ENCODE assay signal across 26 cellular contexts in the genomic region with DNA sequence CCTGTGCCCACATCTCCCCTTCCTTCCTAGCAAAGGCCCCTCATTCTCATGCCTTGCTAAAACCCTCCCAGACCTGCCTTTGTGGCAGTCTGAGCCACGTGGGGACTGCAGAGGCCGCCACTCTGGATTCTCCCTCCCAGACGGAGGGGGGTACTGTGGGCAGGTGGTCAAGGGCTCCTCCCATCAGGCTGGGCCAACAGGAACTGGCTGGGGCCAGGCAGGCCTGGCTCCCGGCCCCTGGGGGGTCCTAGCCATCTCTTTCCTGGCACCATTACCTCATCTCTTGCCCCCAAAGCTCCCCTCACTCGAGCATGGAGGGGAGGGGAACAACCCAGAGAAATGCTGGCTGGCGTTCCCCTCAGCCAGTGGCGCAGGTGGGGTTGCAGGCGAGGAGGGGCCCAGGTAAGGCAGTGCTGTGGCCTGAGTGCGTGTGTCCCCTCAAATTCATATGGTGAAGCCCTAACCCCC.
DNase-seq lines count a peak whose midpoint lies in the region; ATAC-seq, FAIRE-seq and TF ChIP-seq lines count a peak whose summit lies in the region.
"Had no signal": no experiment of that assay in that cellular context is flagged by ENCODE, and none has a peak within 500 bp of the region (broad histone marks: within the 10 kb centered on the region; RNA-seq: fewer than 3 reads in every experiment).

No MANE protein-coding gene starts in this region.

- intact Hi-C loops in left cardiac atrium (cut with DNase I), result no loop called here
- intact Hi-C loops in right cardiac atrium (cut with DNase I), result no loop called here
- intact Hi-C loops in aorta (cut with DNase I), result no loop called here

- H3K27me3 ChIP-seq in right atrium auricular region, result no peaks in the 10 kb centered on the region
- no peaks in the 10 kb centered on the region for H3K27me3 ChIP-seq in right cardiac atrium (ENCODE audit: control insufficient read depth, insufficient read depth)
- no peaks in the 10 kb centered on the region for H3K27me3 ChIP-seq in aorta (ENCODE audit: control insufficient read depth in 1 of 2, insufficient read depth in 2 of 2, low read length in 1 of 2)
- H3K27me3 ChIP-seq: BE2C had no signal

- H3K4me3 ChIP-seq in right atrium auricular region (no peak overlapping the region), right cardiac atrium (ENCODE audit: low read length) (no peak overlapping the region), aorta (ENCODE audit: low read length in 2 of 2) (no peak overlapping the region)
- H3K4me3 ChIP-seq: GM12878, GM23248 had no signal

- no peak for TF ChIP-seq CTCF in right atrium auricular region (IDR thresholded peaks at IDR 0.05)
- TF ChIP-seq CTCF in nephron progenitor cell (IDR thresholded peaks at IDR 0.05), result no peak

- peaks cover 7% of the 10 kb centered on the region for H3K9me3 Mint-ChIP-seq in nephron progenitor cell
- H3K9me3 Mint-ChIP-seq in stimulated activated effector memory CD8-positive, alpha-beta T cell treated with anti-CD3 and anti-CD28 coated beads, Interleukin-12 subunit alpha, Interleukin-12 subunit beta, amount 100 ng/mL, for 72 hours, result no peaks in the 10 kb centered on the region
- H3K9me3 Mint-ChIP-seq: HFFc6 had no signal

- FAIRE-seq in frontal cortex (lab: Jason Lieb, UNC), result no peak
- FAIRE-seq: A204.1, GM12878, GM19239, H54 had no signal

- H3K4me1 Mint-ChIP-seq in nephron progenitor cell, result no peaks in the 10 kb centered on the region
- H3K4me1 Mint-ChIP-seq in stimulated activated effector memory CD8-positive, alpha-beta T cell treated with anti-CD3 and anti-CD28 coated beads, Interleukin-12 subunit alpha, Interleukin-12 subunit beta, amount 100 ng/mL, for 72 hours, result no peaks in the 10 kb centered on the region

- H3K36me3 ChIP-seq in right atrium auricular region, result no peaks in the 10 kb centered on the region
- H3K36me3 ChIP-seq in aorta (ENCODE audit: control insufficient read depth in 1 of 2, insufficient read depth in 2 of 2, low read length in 1 of 2), result no peaks in the 10 kb centered on the region
- H3K36me3 ChIP-seq: BE2C had no signal

- peaks cover 3% of the 10 kb centered on the region for H3K27me3 Mint-ChIP-seq in nephron progenitor cell (ENCODE audit: low read depth, poor library complexity)
- H3K27me3 Mint-ChIP-seq: CD4-positive, CD25-positive, alpha-beta regulatory T cell had no signal

- H3K27ac ChIP-seq in right atrium auricular region, result no peak overlapping the region
- no peak overlapping the region for H3K27ac ChIP-seq in right cardiac atrium (ENCODE audit: low read length)
- H3K27ac ChIP-seq in aorta (ENCODE audit: low read depth in 1 of 2, low read length in 2 of 2), result no peak overlapping the region
- H3K27ac ChIP-seq: GM23248, HL-60 had no signal

- H3K9me3 ChIP-seq in right atrium auricular region, result no peaks in the 10 kb centered on the region
- no peaks in the 10 kb centered on the region for H3K9me3 ChIP-seq in right cardiac atrium (ENCODE audit: control insufficient read depth, low read length)
- H3K9me3 ChIP-seq in aorta (ENCODE audit: control insufficient read depth, low read length), result no peaks in the 10 kb centered on the region

- H3K27ac Mint-ChIP-seq in nephron progenitor cell, result peak overlapping the region; percentile 39
- H3K27ac Mint-ChIP-seq in stimulated activated effector memory CD8-positive, alpha-beta T cell treated with anti-CD3 and anti-CD28 coated beads, Interleukin-12 subunit alpha, Interleukin-12 subunit beta, amount 100 ng/mL, for 72 hours, result no peak overlapping the region
- H3K27ac Mint-ChIP-seq: CD4-positive, CD25-positive, alpha-beta regulatory T cell; CD8-positive, alpha-beta memory T cell; HFFc6 had no signal

- ATAC-seq in left cardiac atrium, result no peak
- no peak for ATAC-seq in right cardiac atrium
- no peak for ATAC-seq in aorta (ENCODE audit: low FRiP score)
- no peak for ATAC-seq in stimulated activated effector memory CD8-positive, alpha-beta T cell treated with anti-CD3 and anti-CD28 coated beads, Interleukin-12 subunit alpha, Interleukin-12 subunit beta, amount 100 ng/mL, for 72 hours
- ATAC-seq in GM18502 (IDR thresholded peaks at IDR 0.05; ENCODE audit: poor library complexity, unreplicated experiment), result no peak
- ATAC-seq: GM12878, HCT116 had no signal

- 71% methylated on average over 9 of the region's 9 CpGs for WGBS in right cardiac atrium
- 82 to 83% methylated on average over 9 of the region's 9 CpGs for WGBS in aorta, 2 donors

- H3K4me3 Mint-ChIP-seq in nephron progenitor cell, result no peak overlapping the region
- H3K4me3 Mint-ChIP-seq in stimulated activated effector memory CD8-positive, alpha-beta T cell treated with anti-CD3 and anti-CD28 coated beads, Interleukin-12 subunit alpha, Interleukin-12 subunit beta, amount 100 ng/mL, for 72 hours, result no peak overlapping the region
- H3K4me3 Mint-ChIP-seq: CD4-positive, CD25-positive, alpha-beta regulatory T cell; CD8-positive, alpha-beta memory T cell; HFFc6 had no signal

- H3K4me1 ChIP-seq in right atrium auricular region, result no peaks in the 10 kb centered on the region
- H3K4me1 ChIP-seq in right cardiac atrium (ENCODE audit: control insufficient read depth, insufficient read depth, low read length), result no peaks in the 10 kb centered on the region
- H3K4me1 ChIP-seq in aorta (ENCODE audit: control insufficient read depth in 1 of 2, insufficient read depth in 2 of 2, low read length in 2 of 2), result no peaks in the 10 kb centered on the region
- H3K4me1 ChIP-seq: BE2C had no signal

- DNase-seq in left cardiac atrium (peak; percentile 4), right atrium auricular region (ENCODE audit: low spot score) (no peak), right cardiac atrium (peak in 2 of 3 donors; percentile 4 to 18), nephron progenitor cell (no peak), aorta (peak; percentile 23 to 47), frontal cortex (ENCODE audit: low spot score in 2 of 2) (no peak)
- no peak for DNase-seq in stimulated activated effector memory CD8-positive, alpha-beta T cell treated with anti-CD3 and anti-CD28 coated beads, Interleukin-12 subunit alpha, Interleukin-12 subunit beta, amount 100 ng/mL, for 72 hours (ENCODE audit: low spot score in 2 of 2)
- DNase-seq: ACHN; BE2C; C1 segment of cervical spinal cord; CD4-positive, CD25-positive, alpha-beta regulatory T cell; CD8-positive, alpha-beta memory T cell; COR-L47; DMS 273 treated with DMSO at 0.1 percent for 48 hours; DMS53; DND-41; EL; GM23248; HFFc6 had no signal

- H3K36me3 Mint-ChIP-seq in nephron progenitor cell (ENCODE audit: low read depth), result peaks cover 5% of the 10 kb centered on the region
- no peaks in the 10 kb centered on the region for H3K36me3 Mint-ChIP-seq in stimulated activated effector memory CD8-positive, alpha-beta T cell treated with anti-CD3 and anti-CD28 coated beads, Interleukin-12 subunit alpha, Interleukin-12 subunit beta, amount 100 ng/mL, for 72 hours
- H3K36me3 Mint-ChIP-seq: CD4-positive, CD25-positive, alpha-beta regulatory T cell; CD8-positive, alpha-beta memory T cell had no signal

Comparison
In these comparisons a context has a peak if more than half of its experiments do, and no peak if none do; other contexts are left out.
1. DNase-seq: peak in left cardiac atrium (single experiment), right cardiac atrium (2 of 3) and aorta (2 of 2); none in right atrium auricular region (single experiment), nephron progenitor cell (single experiment), stimulated activated effector memory CD8-positive, alpha-beta T cell treated with anti-CD3 and anti-CD28 coated beads, Interleukin-12 subunit alpha, Interleukin-12 subunit beta, amount 100 ng/mL, for 72 hours (0 of 2) and frontal cortex (0 of 2).